25 cellular contexts compared by ENCODE assay signal in the genomic region with DNA sequence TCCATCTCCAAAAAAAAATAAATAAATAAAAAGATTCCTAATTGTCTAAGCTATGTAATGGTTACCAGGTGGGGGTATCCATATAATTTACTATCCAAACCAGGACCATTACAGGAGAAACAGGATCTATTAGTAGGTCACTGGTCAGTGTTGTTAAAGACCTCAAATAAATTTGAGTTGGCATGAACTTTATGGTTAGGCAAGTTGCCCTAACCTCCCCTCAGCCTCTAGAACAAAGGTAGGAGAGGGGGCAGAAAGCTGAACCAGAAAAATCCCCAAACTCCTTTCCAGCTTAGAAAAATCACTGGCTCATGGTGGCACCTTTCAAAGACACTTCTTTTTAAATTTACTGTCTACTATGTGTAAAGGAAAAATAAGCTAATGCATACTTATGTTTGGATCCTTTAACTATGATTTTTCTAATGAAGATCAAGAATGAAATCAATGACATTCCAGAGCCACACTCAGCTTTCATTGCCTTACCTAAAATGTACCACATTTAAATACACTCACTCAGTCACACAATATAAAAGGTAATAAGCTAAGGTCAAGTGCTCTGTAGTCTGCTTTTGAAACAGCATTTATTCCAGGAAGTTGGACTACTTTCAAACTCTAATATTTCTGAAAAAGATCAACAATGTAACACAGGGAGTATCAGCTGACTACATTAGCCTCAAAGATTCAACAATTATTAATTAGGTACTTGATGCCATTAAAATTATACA. TPM values are rescaled to one million over a fixed set of nuclear protein-coding genes. Genes with fewer than 3 reads are reported as not detected.
DNase-seq lines count a peak whose midpoint lies in the region; ATAC-seq, FAIRE-seq and TF ChIP-seq lines count a peak whose summit lies in the region.
"Had no signal": no experiment of that assay in that cellular context is flagged by ENCODE, and none has a peak within 500 bp of the region (broad histone marks: within the 10 kb centered on the region; RNA-seq: fewer than 3 reads in every experiment).

No MANE protein-coding gene starts in this region.

- H2AFZ ChIP-seq in ACC112 (ENCODE audit: low read length, unreplicated experiment): no peak overlapping the region
- no peak overlapping the region for H2AFZ ChIP-seq in hepatocyte

- intact Hi-C loops in pancreas (cut with DNase I): no loop called here

- peaks cover 10% of the 10 kb centered on the region for H4K20me1 ChIP-seq in hepatocyte (ENCODE audit: insufficient read depth, poor library complexity, severe bottlenecking)

- H3K4me1 ChIP-seq in ACC112 (ENCODE audit: control insufficient read depth, insufficient read depth, low read length, unreplicated experiment) (peaks cover 14% of the 10 kb centered on the region), pancreas (peaks cover 7 to 10% (median 9%) of the 10 kb centered on the region in 3 donors), hepatocyte (ENCODE audit: insufficient read depth) (no peaks in the 10 kb centered on the region)

- H3K9me3 Mint-ChIP-seq in immature natural killer cell: no peaks in the 10 kb centered on the region
- H3K9me3 Mint-ChIP-seq: activated naive CD8-positive, alpha-beta T cell treated with anti-CD3 and anti-CD28 coated beads for 36 hours; H9 had no signal

- TF ChIP-seq CTCF in pancreas (IDR thresholded peaks at IDR 0.05) (no peak), hepatocyte (IDR thresholded peaks at IDR 0.05; ENCODE audit: poor library complexity) (no peak)

- H3K36me3 Mint-ChIP-seq in immature natural killer cell: peaks cover 9 to 24% (median 15%) of the 10 kb centered on the region in 3 donors

- H3K79me2 ChIP-seq in ACC112 (ENCODE audit: control insufficient read depth, insufficient read depth, low read length, unreplicated experiment) (peaks cover 88% of the 10 kb centered on the region), hepatocyte (peaks cover 99% of the 10 kb centered on the region)

- H3K4me2 ChIP-seq in hepatocyte: no peak overlapping the region
- H3K4me2 ChIP-seq: BLaER1 had no signal

- peaks cover 24 to 57% of the 10 kb centered on the region in 2 donors for H3K4me1 Mint-ChIP-seq in immature natural killer cell
- H3K4me1 Mint-ChIP-seq: H9 had no signal

- peak in 3 of 4 donors; percentile 57 to 86 (median 77) for ATAC-seq in pancreas
- ATAC-seq: K562; SK-N-SH treated with all-trans-retinoic acid at 6 μM for 48 hours; stimulated activated naive CD8-positive, alpha-beta T cell treated with anti-CD3 and anti-CD28 coated beads, Interleukin-15, Interleukin-2, amounts not matched to agents 100 U/mL and 50 U/mL, for 24 hours; T-helper 17 cell had no signal

- DNase-seq in NCI-H2196 treated with DMSO at 0.1 percent for 48 hours (lab: John Stamatoyannopoulos, UW; ENCODE audit: unreplicated experiment): peak; percentile 56
- DNase-seq in immature natural killer cell: no peak
- no peak for DNase-seq in pancreas
- no peak for DNase-seq in hepatocyte (ENCODE audit: low spot score)
- DNase-seq in MG63: no peak
- no peak for DNase-seq in NCI-H510A treated with DMSO at 0.1 percent for 48 hours (lab: John Stamatoyannopoulos, UW)
- DNase-seq: activated CD4-positive, CD25-positive, alpha-beta regulatory T cell treated with anti-CD3 and anti-CD28 coated beads, Interleukin-2, amount 50 U/mL, for 72 hours; activated effector memory CD4-positive, alpha-beta T cell treated with Interleukin-2 at 50 U/mL for 16 hours; activated naive CD8-positive, alpha-beta T cell treated with anti-CD3 and anti-CD28 coated beads for 36 hours; activated T-cell treated with anti-CD3 and anti-CD28 coated beads for 4 hours; H9; islet precursor cell; lower lobe of right lung; NCI-H1417; NCI-H446; stimulated activated naive CD8-positive, alpha-beta T cell treated with anti-CD3 and anti-CD28 coated beads, Interleukin-15, Interleukin-2, amounts not matched to agents 100 U/mL and 50 U/mL, for 24 hours; T-helper 17 cell; tibial artery had no signal

- no peak for FAIRE-seq in pancreas (lab: Jason Lieb, UNC)
- FAIRE-seq: astrocyte, GM18507, K562 had no signal

- no peaks in the 10 kb centered on the region for H3K9me2 ChIP-seq in hepatocyte (replicated peaks; ENCODE audit: insufficient read depth)

- H3K36me3 ChIP-seq in ACC112 (ENCODE audit: insufficient read depth, low read length) (peaks cover 21% of the 10 kb centered on the region), pancreas (no peaks in the 10 kb centered on the region), hepatocyte (replicated peaks; ENCODE audit: insufficient read depth, low read depth) (no peaks in the 10 kb centered on the region), MG63 (peaks cover 48% of the 10 kb centered on the region)

- H3K4me3 Mint-ChIP-seq in immature natural killer cell: no peak overlapping the region
- H3K4me3 Mint-ChIP-seq: activated naive CD8-positive, alpha-beta T cell treated with anti-CD3 and anti-CD28 coated beads for 36 hours; H9; T-helper 17 cell had no signal

- H3K27me3 Mint-ChIP-seq in immature natural killer cell (ENCODE audit: low read depth in 3 of 3): peaks cover 0 to 2% (median 0%) of the 10 kb centered on the region in 3 donors
- H3K27me3 Mint-ChIP-seq: activated naive CD8-positive, alpha-beta T cell treated with anti-CD3 and anti-CD28 coated beads for 36 hours; progenitor cell of endocrine pancreas; T-helper 17 cell had no signal

- no peaks in the 10 kb centered on the region for H3K9me3 ChIP-seq in pancreas
- H3K9me3 ChIP-seq in hepatocyte (ENCODE audit: low read depth): no peaks in the 10 kb centered on the region
- H3K9me3 ChIP-seq in MG63: no peaks in the 10 kb centered on the region
- H3K9me3 ChIP-seq: BLaER1, lower lobe of right lung, tibial artery had no signal

- H3K27ac Mint-ChIP-seq in immature natural killer cell: peak overlapping the region in 4 of 6 donors; percentile 3 to 48 (median 27)
- H3K27ac Mint-ChIP-seq: activated naive CD8-positive, alpha-beta T cell treated with anti-CD3 and anti-CD28 coated beads for 36 hours; H9; progenitor cell of endocrine pancreas; T-helper 17 cell had no signal

- no peak overlapping the region for H3K27ac ChIP-seq in ACC112 (ENCODE audit: low read depth, low read length)
- H3K27ac ChIP-seq in pancreas: peak overlapping the region in 1 of 4 donors; percentile 1
- no peak overlapping the region for H3K27ac ChIP-seq in hepatocyte
- H3K27ac ChIP-seq: BLaER1, lower lobe of right lung, tibial artery had no signal

- peak overlapping the region; percentile 9; the same call in 1 of the 2 replicates for H3K4me3 ChIP-seq in ACC112 (ENCODE audit: low read depth, low read length)
- no peak overlapping the region for H3K4me3 ChIP-seq in pancreas
- H3K4me3 ChIP-seq in hepatocyte: no peak overlapping the region
- no peak overlapping the region for H3K4me3 ChIP-seq in MG63
- H3K4me3 ChIP-seq: BLaER1, K562, lower lobe of right lung, tibial artery had no signal

- H3K27me3 ChIP-seq in ACC112 (ENCODE audit: insufficient read depth, low read length) (no peaks in the 10 kb centered on the region), pancreas (no peaks in the 10 kb centered on the region), hepatocyte (no peaks in the 10 kb centered on the region), MG63 (no peaks in the 10 kb centered on the region)
- H3K27me3 ChIP-seq: BLaER1, tibial artery had no signal

RNA-seq across cellular contexts. Expression of a gene that starts 13.8 kb away (rescaled TPM):
- polyA plus RNA-seq in immature natural killer cell (10 to 100 TPM in 2 of 3 donors, 1 to 10 TPM in 1; 7.4 to 21.6 (median 17.9) TPM), pancreas (10 to 100 TPM; 11.9 to 16.1 TPM), hepatocyte (31.2 and 33.4 TPM in 2 replicates)
- total RNA-seq in pancreas (10 to 100 TPM in 5 of 6 donors, 1 to 10 TPM in 1; 9.6 to 22.7 (median 13.8) TPM), hepatocyte (42.2 and 48.5 TPM in 2 replicates)
- total RNA-seq in MG63 (2014; rRNA removed; shearing (Covaris generic); ENCODE audit: low replicate concordance): 16.0 and 23.3 TPM in 2 replicates
